Comparison of ENCODE assay signal across 21 cellular contexts in genomic region chr5:167937628-167938000, GRCh38.
"Had no signal": no experiment of that assay in that cellular context is flagged by ENCODE, and none has a peak within 500 bp of the region (broad histone marks: within the 10 kb centered on the region; RNA-seq: fewer than 3 reads in every experiment).

No MANE protein-coding gene starts in this region.

- H3K79me2 ChIP-seq: hepatocyte had no signal

- ATAC-seq: activated T-helper 17 cell treated with anti-CD3 and anti-CD28 coated beads, Interleukin-2, amount 50 U/mL, for 72 hours; effector memory CD8-positive, alpha-beta T cell; gastroesophageal sphincter; left lung had no signal

- H3K27ac Mint-ChIP-seq: activated naive CD4-positive, alpha-beta T cell treated with anti-CD3 and anti-CD28 coated beads for 36 hours; activated T-helper 17 cell treated with anti-CD3 and anti-CD28 coated beads, Interleukin-2, amount 50 U/mL, for 72 hours; dendritic cell treated with granulocyte-macrophage colony-stimulating factor and Interleukin-4, amounts not matched to agents 40 ng/mL and 50 ng/mL, for 4 days; effector memory CD8-positive, alpha-beta T cell; memory B cell; nephron; progenitor cell of endocrine pancreas had no signal

- H3K4me1 ChIP-seq: gastroesophageal sphincter, left lung, right atrium auricular region, transverse colon had no signal

- H3K36me3 ChIP-seq: ascending aorta, gastroesophageal sphincter, left lung, right atrium auricular region, transverse colon had no signal

- H3K27me3 ChIP-seq: ascending aorta, gastroesophageal sphincter, hepatocyte, left lung, right atrium auricular region, transverse colon had no signal

- H3K4me3 Mint-ChIP-seq: activated naive CD4-positive, alpha-beta T cell treated with anti-CD3 and anti-CD28 coated beads for 36 hours; activated T-helper 17 cell treated with anti-CD3 and anti-CD28 coated beads, Interleukin-2, amount 50 U/mL, for 72 hours; dendritic cell treated with granulocyte-macrophage colony-stimulating factor and Interleukin-4, amounts not matched to agents 40 ng/mL and 50 ng/mL, for 4 days; effector memory CD8-positive, alpha-beta T cell; memory B cell; nephron had no signal

- H3K27ac ChIP-seq: ascending aorta, gastroesophageal sphincter, hepatocyte, left lung, right atrium auricular region, skin epidermis, transverse colon had no signal

- H3K4me2 ChIP-seq: hepatocyte had no signal

- H3K27me3 Mint-ChIP-seq: activated T-helper 17 cell treated with anti-CD3 and anti-CD28 coated beads, Interleukin-2, amount 50 U/mL, for 72 hours; dendritic cell treated with granulocyte-macrophage colony-stimulating factor and Interleukin-4, amounts not matched to agents 40 ng/mL and 50 ng/mL, for 4 days; effector memory CD8-positive, alpha-beta T cell; memory B cell had no signal

- H3K9me3 Mint-ChIP-seq: dendritic cell treated with granulocyte-macrophage colony-stimulating factor and Interleukin-4, amounts not matched to agents 40 ng/mL and 50 ng/mL, for 4 days; nephron had no signal

- H3K4me3 ChIP-seq: ascending aorta, gastroesophageal sphincter, hepatocyte, left lung, right atrium auricular region, skin epidermis, transverse colon had no signal

- H3K4me1 Mint-ChIP-seq: activated T-helper 17 cell treated with anti-CD3 and anti-CD28 coated beads, Interleukin-2, amount 50 U/mL, for 72 hours; memory B cell had no signal

- H3K9me3 ChIP-seq: ascending aorta, gastroesophageal sphincter, left lung, right atrium auricular region, transverse colon had no signal

- H2AFZ ChIP-seq: hepatocyte had no signal

- DNase-seq: activated CD4-positive, alpha-beta T cell treated with anti-CD3 and anti-CD28 coated beads, Interleukin-2, amount 50 U/mL, for 48 hours; activated CD4-positive, CD25-positive, alpha-beta regulatory T cell treated with anti-CD3 and anti-CD28 coated beads, Interleukin-2, amount 50 U/mL, for 72 hours; activated naive CD4-positive, alpha-beta T cell treated with anti-CD3 and anti-CD28 coated beads for 36 hours; effector memory CD8-positive, alpha-beta T cell; left lung; occipital lobe; stimulated activated CD4-positive, alpha-beta T cell treated with anti-CD3 and anti-CD28 coated beads, Interleukin-4, amount 100 ng/mL, for 24 hours; stimulated activated naive CD4-positive, alpha-beta T cell; substantia nigra; T-helper 1 cell; transverse colon had no signal
